ENCODE assay signal across 12 cellular contexts in the genomic region with DNA sequence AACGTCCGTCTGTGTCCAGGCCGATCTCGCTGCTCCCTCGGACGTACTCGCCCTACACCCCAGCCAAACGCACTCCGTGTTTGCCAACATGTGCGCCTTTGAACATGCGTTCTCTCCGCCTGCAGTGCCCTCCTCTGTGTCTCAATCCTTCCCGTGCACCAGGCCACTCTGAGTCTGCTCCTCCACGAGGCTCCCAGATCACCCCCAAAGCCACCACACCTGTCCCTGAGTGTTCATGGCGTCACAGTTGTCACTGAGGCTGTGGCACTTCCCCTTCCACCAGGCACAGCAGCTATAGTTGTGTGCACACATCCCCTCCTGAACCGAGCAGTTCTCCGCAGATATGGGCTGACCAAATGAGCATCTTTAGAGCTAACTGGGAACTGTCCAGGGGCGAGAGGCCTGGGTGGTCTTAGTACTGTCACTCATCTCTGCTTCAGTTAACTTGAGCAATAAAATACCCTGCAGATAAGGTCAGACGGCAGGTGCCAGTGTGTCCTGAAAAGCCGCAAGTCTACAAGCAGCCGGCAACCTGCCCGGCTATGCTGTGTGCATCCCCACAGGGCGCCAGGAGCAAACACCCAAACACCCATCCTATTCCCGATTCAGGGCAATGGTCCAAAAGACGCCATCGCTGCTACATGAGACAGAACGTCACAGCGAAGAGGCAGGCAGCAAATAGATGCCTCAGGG. TPM values are rescaled to one million over a fixed set of nuclear protein-coding genes. Genes with fewer than 3 reads are reported as not detected.
DNase-seq lines count a peak whose midpoint lies in the region; ATAC-seq and TF ChIP-seq lines count a peak whose summit lies in the region.
"Had no signal": no experiment of that assay in that cellular context is flagged by ENCODE, and none has a peak within 500 bp of the region (broad histone marks: within the 10 kb centered on the region; RNA-seq: fewer than 3 reads in every experiment).

No MANE protein-coding gene starts in this region.

- no peak for TF ChIP-seq POLR2A in heart left ventricle (IDR thresholded peaks at IDR 0.05)

- no peaks in the 10 kb centered on the region for H3K27me3 ChIP-seq in heart left ventricle
- H3K27me3 ChIP-seq: neutrophil, transverse colon had no signal

- 93 to 94% (median 93%) methylated on average over 27 to 28 of the region's 28 CpGs for WGBS in heart left ventricle, 4 donors

- H3K36me3 Mint-ChIP-seq in memory B cell (peaks cover 24% of the 10 kb centered on the region), type B pancreatic cell (no peaks in the 10 kb centered on the region)

- intact Hi-C loops in heart left ventricle (cut with DNase I) (no loop called here), Right ventricle myocardium superior (cut with DNase I) (no loop called here)

- H3K9me3 Mint-ChIP-seq in memory B cell (peaks cover 8% of the 10 kb centered on the region), type B pancreatic cell (peaks cover 10% of the 10 kb centered on the region)

- no peak overlapping the region for H3K27ac ChIP-seq in heart left ventricle
- H3K27ac ChIP-seq: neutrophil had no signal

- H3K36me3 ChIP-seq in heart left ventricle = no peaks in the 10 kb centered on the region
- H3K36me3 ChIP-seq: neutrophil had no signal

- no peak overlapping the region for H3K4me3 ChIP-seq in heart left ventricle
- H3K4me3 ChIP-seq: transverse colon had no signal

- H3K9me3 ChIP-seq in heart left ventricle = peaks cover 0 to 28% (median 7%) of the 10 kb centered on the region in 12 donors
- H3K9me3 ChIP-seq: neutrophil had no signal

- H3K4me1 Mint-ChIP-seq in memory B cell (peaks cover 47% of the 10 kb centered on the region), type B pancreatic cell (ENCODE audit: unreplicated experiment) (peaks cover 24% of the 10 kb centered on the region)

- H3K27me3 Mint-ChIP-seq in memory B cell = no peaks in the 10 kb centered on the region
- peaks cover 3% of the 10 kb centered on the region for H3K27me3 Mint-ChIP-seq in type B pancreatic cell

- DNase-seq in heart left ventricle (peak in 3 of 5 donors; percentile 10 to 43 (median 14)), Right ventricle myocardium superior (no peak), SHP77 treated with DMSO at 0.1 percent for 48 hours (lab: John Stamatoyannopoulos, UW) (peak; percentile 28), memory B cell (ENCODE audit: low spot score in 2 of 2) (no peak), type B pancreatic cell (ENCODE audit: extremely low spot score, unreplicated experiment) (no peak), DMS 273 (lab: John Stamatoyannopoulos, UW; ENCODE audit: unreplicated experiment) (no peak)
- DNase-seq in central memory CD4-positive, alpha-beta T cell = no peak
- DNase-seq: NCI-H526 treated with DMSO at 0.1 percent for 48 hours; stimulated activated CD4-positive, alpha-beta T cell treated with anti-CD3 and anti-CD28 coated beads, Interleukin-4, amount 100 ng/mL, for 24 hours; transverse colon had no signal

- H3K4me3 Mint-ChIP-seq in memory B cell = no peak overlapping the region
- H3K4me3 Mint-ChIP-seq in type B pancreatic cell = peak overlapping the region; percentile 59

- TF ChIP-seq CTCF in heart left ventricle (IDR thresholded peaks at IDR 0.05) = no peak
- TF ChIP-seq CTCF in type B pancreatic cell (conservative IDR thresholded peaks at IDR 0.05) = no peak

- peaks cover 0 to 33% (median 21%) of the 10 kb centered on the region in 12 donors for H3K4me1 ChIP-seq in heart left ventricle

- ATAC-seq in heart left ventricle = no peak
- ATAC-seq in Right ventricle myocardium superior (ENCODE audit: poor library complexity) = no peak
- ATAC-seq in memory B cell (ENCODE audit: low read depth) = no peak
- ATAC-seq in HG03135 (IDR thresholded peaks at IDR 0.05; ENCODE audit: unreplicated experiment) = no peak

- H3K27ac Mint-ChIP-seq in memory B cell = peak overlapping the region; percentile 28
- H3K27ac Mint-ChIP-seq in type B pancreatic cell = no peak overlapping the region

RNA-seq across cellular contexts. Expression of gene RASA3, which starts 35.5 kb away (rescaled TPM):
- total RNA-seq in heart left ventricle (10 to 100 TPM in 5 of 9 donors, 1 to 10 TPM in 4; 7.2 to 24.2 (median 10.5) TPM), Right ventricle myocardium superior (11.2 TPM), type B pancreatic cell (ENCODE audit: low replicate concordance) (1.9 and 9.3 TPM in 2 replicates)
- 1 to 10 TPM; 4.8 to 9.0 TPM for polyA plus RNA-seq in heart left ventricle

Comparison
In these comparisons a context has a peak if more than half of its experiments do, and no peak if none do; other contexts are left out.
1. DNase-seq: peak in heart left ventricle (3 of 5) and SHP77 treated with DMSO at 0.1 percent for 48 hours (single experiment); none in Right ventricle myocardium superior (single experiment), memory B cell (0 of 2), type B pancreatic cell (single experiment), central memory CD4-positive, alpha-beta T cell (single experiment) and DMS 273 (single experiment).